ENCODE assay signal across 2 cellular contexts in genomic region chr6:150201285-150201684, GRCh38.
TF ChIP-seq lines count a peak whose summit lies in the region.

No MANE protein-coding gene starts in this region.

TF ChIP-seq in HEK293, 187 proteins besides CTCF, POLR2A, EP300 and RAD21 (continued from another document):
- no peak for TF ChIP-seq BCL6B (tag by site-specific recombination; IDR thresholded peaks at IDR 0.05)

TF ChIP-seq in K562, 482 proteins besides CTCF, POLR2A, EP300 and RAD21 (continued from another document):
- TF ChIP-seq RBM25 (IDR thresholded peaks at IDR 0.05; ENCODE audit: low read depth, low read length, severe bottlenecking): peak; percentile 79
- no peak for TF ChIP-seq NR1H2 (CRISPR knock-in tag; IDR thresholded peaks at IDR 0.05)
- TF ChIP-seq HINFP (tag; conservative IDR thresholded peaks at IDR 0.05; ENCODE audit: low read depth): no peak
- TF ChIP-seq SRF (CRISPR knock-in tag; IDR thresholded peaks at IDR 0.05): no peak
- TF ChIP-seq KDM1A (IDR thresholded peaks at IDR 0.05): peak; percentile 46 to 55; a peak in 3 of 4 replicates
- TF ChIP-seq MGA (IDR thresholded peaks at IDR 0.05): peak; percentile 73; the same call in 1 of the 2 replicates
- 0 out of 2 replicates have a peak, but pooled peaks have one; percentile 47 for TF ChIP-seq HDAC2 (IDR thresholded peaks at IDR 0.05)
- 0 out of 2 replicates have a peak, but pooled peaks have one; percentile 4 for TF ChIP-seq JUND (IDR thresholded peaks at IDR 0.05; ENCODE audit: borderline replicate concordance, low read depth, low read length)
- TF ChIP-seq JUND (tag; IDR thresholded peaks at IDR 0.05; ENCODE audit: borderline replicate concordance, low read depth, low read length): no peak
- TF ChIP-seq ZBTB33 (CRISPR knock-in tag; IDR thresholded peaks at IDR 0.05): peak; percentile 52; the same call in 1 of the 2 replicates
- TF ChIP-seq HLTF (IDR thresholded peaks at IDR 0.05): no peak
- TF ChIP-seq BHLHE40 (IDR thresholded peaks at IDR 0.05; ENCODE audit: low read length): peak; percentile 86
- peak in 1 of 2 experiments; percentile 46; a peak in 1 of 4 replicates for TF ChIP-seq RCOR1 (IDR thresholded peaks at IDR 0.05; ENCODE audit: borderline replicate concordance in 1 of 2, low read depth in 2 of 2, low read length in 2 of 2)
- 0 out of 2 replicates have a peak, but pooled peaks have one; percentile 33 for TF ChIP-seq ADNP (tag; IDR thresholded peaks at IDR 0.05)
- TF ChIP-seq ZKSCAN8 (CRISPR knock-in tag; IDR thresholded peaks at IDR 0.05): no peak
- TF ChIP-seq L3MBTL2 (IDR thresholded peaks at IDR 0.05): peak; percentile 72
- TF ChIP-seq SMARCA5 (IDR thresholded peaks at IDR 0.05): peak; percentile 69; the same call in 1 of the 2 replicates
- TF ChIP-seq ESRRA (IDR thresholded peaks at IDR 0.05; ENCODE audit: borderline replicate concordance, low read depth): 0 out of 2 replicates have a peak, but pooled peaks have one; percentile 11
